In genomic region chr10:72099054-72099921, GRCh38 we compare ENCODE assay signal across 21 cellular contexts. TPM values are rescaled to one million over a fixed set of nuclear protein-coding genes. Genes with fewer than 3 reads are reported as not detected.
DNase-seq lines count a peak whose midpoint lies in the region; ATAC-seq, FAIRE-seq and TF ChIP-seq lines count a peak whose summit lies in the region.
"Had no signal": no experiment of that assay in that cellular context is flagged by ENCODE, and none has a peak within 500 bp of the region (broad histone marks: within the 10 kb centered on the region; RNA-seq: fewer than 3 reads in every experiment).

No MANE protein-coding gene starts in this region.

- CTCF ChIA-PET in A549 (lab: Yijun Ruan, JAX), result interaction anchor here (0.7 to 1.9 kb wide), 5 partner anchors 14 to 123 kb away, joined by 3 to 12 read pairs (median 5); no protein-coding TSS in a partner anchor
- CTCF ChIA-PET in K562 (lab: Yijun Ruan, JAX; ENCODE audit: low intra/inter-chr PET ratio), result interaction anchor here (0.6 kb wide), 1 partner anchor 57 kb away, joined by 3 read pairs; no protein-coding TSS in a partner anchor

- no peak overlapping the region for H3K23ac ChIP-seq in mesenchymal stem cell (ENCODE audit: low read length in 2 of 2)

- H2AFZ ChIP-seq in K562 (ENCODE audit: low read depth, low read length) (no peak overlapping the region), mesenchymal stem cell (ENCODE audit: low read depth, low read length) (no peak overlapping the region)

- no peak overlapping the region for H4K91ac ChIP-seq in mesenchymal stem cell (ENCODE audit: low read length)

- intact Hi-C loops in K562 (cut with micrococcal nuclease), result no loop called here
- intact Hi-C loops in esophagus squamous epithelium (cut with DNase I), result no loop called here

- TF ChIP-seq RAD21 in A549 (conservative IDR thresholded peaks at IDR 0.05 in 1 of 2, IDR thresholded peaks at IDR 0.05 in 1 of 2) (no peak), K562 (CRISPR knock-in tag; conservative IDR thresholded peaks at IDR 0.05 in 1 of 2, IDR thresholded peaks at IDR 0.05 in 1 of 2) (no peak)

- no peak for TF ChIP-seq CTCF in A549 (IDR thresholded peaks at IDR 0.05)
- TF ChIP-seq CTCF in K562 (IDR thresholded peaks at IDR 0.05 in 2 of 3, conservative IDR thresholded peaks at IDR 0.05 in 1 of 3; ENCODE audit: insufficient read depth in 2 of 3, low read depth in 1 of 3, low read length in 3 of 3), result no peak
- no peak for TF ChIP-seq CTCF in esophagus squamous epithelium (IDR thresholded peaks at IDR 0.05)

- no peak for TF ChIP-seq POLR2A in A549 (IDR thresholded peaks at IDR 0.05; ENCODE audit: low read length)
- TF ChIP-seq POLR2A in K562 (conservative IDR thresholded peaks at IDR 0.05), result no peak
- no peak for TF ChIP-seq POLR2A in esophagus squamous epithelium (IDR thresholded peaks at IDR 0.05)

- no peaks in the 10 kb centered on the region for H3K9me1 ChIP-seq in K562 (ENCODE audit: control insufficient read depth, insufficient read depth, low read length)

- H3K14ac ChIP-seq in mesenchymal stem cell (ENCODE audit: low read length in 2 of 2), result no peak overlapping the region

- DNase-seq in A549 (ENCODE audit: low read depth in 1 of 2, low spot score in 1 of 2) (no peak), LoVo (ENCODE audit: low spot score) (peak; percentile 24), K562 (ENCODE audit: extremely low read depth in 1 of 4, low spot score in 3 of 4) (peak in 2 of 4 experiments; percentile 13 to 31), mesenchymal stem cell (peak; percentile 53), esophagus squamous epithelium (lab: John Stamatoyannopoulos, UW) (no peak)
- DNase-seq in stimulated activated CD4-positive, alpha-beta T cell treated with anti-CD3 and anti-CD28 coated beads, Interleukin-2, amount 100 ng/mL, for 24 hours, result no peak
- DNase-seq: activated CD4-positive, CD25-positive, alpha-beta regulatory T cell; activated CD8-positive, alpha-beta memory T cell treated with anti-CD3 and anti-CD28 coated beads for 24 hours; CD8-positive, alpha-beta memory T cell; central memory CD4-positive, alpha-beta T cell; DND-41; GOT3; head of caudate nucleus; immature natural killer cell; NCI-H2081; SIG-M5; stimulated activated naive CD4-positive, alpha-beta T cell treated with Interleukin-2 at 50 U/mL for 16 hours; T-helper 2 cell had no signal

- no peak overlapping the region for H3K4ac ChIP-seq in mesenchymal stem cell (ENCODE audit: low read depth in 1 of 2, low read length in 2 of 2)

- peak overlapping the region; percentile 8 to 54 for H3K18ac ChIP-seq in mesenchymal stem cell (ENCODE audit: low read depth in 1 of 2, low read length in 2 of 2)

- H4K8ac ChIP-seq in mesenchymal stem cell (ENCODE audit: low read length), result no peak overlapping the region

- POLR2A ChIA-PET in A549 (lab: Yijun Ruan, JAX), result interaction anchor here (0.9 kb wide), 1 partner anchor 33 kb away, joined by 6 read pairs; no protein-coding TSS in a partner anchor
- POLR2A ChIA-PET in K562 (lab: Yijun Ruan, JAX), result interaction anchor here (0.7 to 1.8 kb wide), 13 partner anchors 9 to 1105 kb away, joined by 3 to 10 read pairs (median 4); partner anchors contain the start of gene ASCC1

- no peaks in the 10 kb centered on the region for H4K20me1 ChIP-seq in K562 (replicated peaks; ENCODE audit: control insufficient read depth, insufficient read depth, low read length)

- H3K9me3 ChIP-seq in A549 (no peaks in the 10 kb centered on the region), K562 (replicated peaks; ENCODE audit: control insufficient read depth, insufficient read depth, low read depth, low read length) (no peaks in the 10 kb centered on the region), mesenchymal stem cell (ENCODE audit: control insufficient read depth, low read length) (no peaks in the 10 kb centered on the region), esophagus squamous epithelium (no peaks in the 10 kb centered on the region)

- no peaks in the 10 kb centered on the region for H3K79me1 ChIP-seq in mesenchymal stem cell (replicated peaks; ENCODE audit: low read length, poor library complexity, severe bottlenecking)

- no peak overlapping the region for H2AK5ac ChIP-seq in mesenchymal stem cell (ENCODE audit: low read length, severe bottlenecking)

- no peak overlapping the region for H2BK15ac ChIP-seq in mesenchymal stem cell (ENCODE audit: low read depth, poor library complexity, severe bottlenecking)

- H3K27ac ChIP-seq in A549 (peak overlapping the region; percentile 69 to 71; a peak in 5 of 6 replicates), K562 (ENCODE audit: extremely low read depth, low read depth, low read length) (peak overlapping the region; percentile 63; the same call in 2 of the 3 replicates), mesenchymal stem cell (ENCODE audit: low read length, poor library complexity, severe bottlenecking) (no peak overlapping the region), esophagus squamous epithelium (no peak overlapping the region)
- H3K27ac ChIP-seq: HL-60 had no signal

- H3K4me2 ChIP-seq in A549 (peak overlapping the region; percentile 63), K562 (ENCODE audit: insufficient read depth, low read length) (peak overlapping the region; percentile 7; the same call in 1 of the 2 replicates), mesenchymal stem cell (ENCODE audit: low read length, poor library complexity, severe bottlenecking) (no peak overlapping the region)

- H2BK5ac ChIP-seq in mesenchymal stem cell (ENCODE audit: low read depth, low read length, poor library complexity, severe bottlenecking), result no peak overlapping the region

- WGBS in A549 (ENCODE audit: missing lambda C conversion rate), result 94% methylated on average over 15 of the region's 15 CpGs
- 83% methylated on average over 15 of the region's 15 CpGs for WGBS in K562 (ENCODE audit: insufficient coverage, low coverage, missing lambda C conversion rate)
- WGBS in mesenchymal stem cell, result 89% methylated on average over 15 of the region's 15 CpGs
- WGBS in esophagus squamous epithelium, 2 donors, result 90 to 92% methylated on average over 13 to 15 of the region's 15 CpGs

- H3K9ac ChIP-seq in K562 (ENCODE audit: insufficient read depth in 1 of 2, low read depth in 2 of 2, low read length in 2 of 2), result no peak overlapping the region; a peak in 2 of 4 replicates
- H3K9ac ChIP-seq in mesenchymal stem cell (ENCODE audit: low read length), result no peak overlapping the region

- FAIRE-seq in A549 (lab: Jason Lieb, UNC), result no peak
- no peak for FAIRE-seq in K562 (lab: Jason Lieb, UNC)

- ATAC-seq in A549 (no peak), K562 (peak; percentile 53), GM21381 (IDR thresholded peaks at IDR 0.05; ENCODE audit: unreplicated experiment) (no peak), GM21717 (IDR thresholded peaks at IDR 0.05; ENCODE audit: unreplicated experiment) (no peak)

- H3K4me1 ChIP-seq in A549 (peaks cover 47% of the 10 kb centered on the region), K562 (replicated peaks in 1 of 2; ENCODE audit: control insufficient read depth in 2 of 2, insufficient read depth in 2 of 2, low read length in 2 of 2) (peaks cover 15 to 37% of the 10 kb centered on the region in 2 experiments), mesenchymal stem cell (ENCODE audit: control insufficient read depth, insufficient read depth, low read depth, low read length) (peaks cover 1% of the 10 kb centered on the region), esophagus squamous epithelium (no peaks in the 10 kb centered on the region)

- peaks cover 27% of the 10 kb centered on the region; the same call in 2 of the 3 replicates for H3K36me3 ChIP-seq in K562 (ENCODE audit: control insufficient read depth, insufficient read depth, low read length)
- peaks cover 6 to 29% of the 10 kb centered on the region in 2 experiments for H3K36me3 ChIP-seq in mesenchymal stem cell (ENCODE audit: control insufficient read depth in 1 of 2, insufficient read depth in 2 of 2, low read depth in 1 of 2, low read length in 2 of 2)
- peaks cover 0 to 77% (median 3%) of the 10 kb centered on the region in 3 donors for H3K36me3 ChIP-seq in esophagus squamous epithelium

- no peaks in the 10 kb centered on the region for H3K79me2 ChIP-seq in K562 (ENCODE audit: control insufficient read depth, insufficient read depth, low read length)

- BruUV-seq in K562 (replicated peaks; lab: Mats Ljungman, UMichigan), result no TSS peak

- no peak overlapping the region for H2BK120ac ChIP-seq in mesenchymal stem cell (ENCODE audit: low read depth, low read length)

- H3K27me3 ChIP-seq in K562 (ENCODE audit: control insufficient read depth in 2 of 2, insufficient read depth in 2 of 2, low read length in 2 of 2) (no peaks in the 10 kb centered on the region), mesenchymal stem cell (ENCODE audit: control insufficient read depth in 1 of 2, insufficient read depth in 1 of 2, low read length in 2 of 2) (no peaks in the 10 kb centered on the region), esophagus squamous epithelium (no peaks in the 10 kb centered on the region)

- no peak overlapping the region for H3K4me3 ChIP-seq in A549
- no peak overlapping the region for H3K4me3 ChIP-seq in K562
- no peak overlapping the region for H3K4me3 ChIP-seq in mesenchymal stem cell (ENCODE audit: insufficient read depth in 1 of 2, low read depth in 1 of 2, low read length in 2 of 2)
- no peak overlapping the region for H3K4me3 ChIP-seq in esophagus squamous epithelium

- no peak overlapping the region for H2BK12ac ChIP-seq in mesenchymal stem cell (ENCODE audit: low read length in 2 of 2)

- TF ChIP-seq EP300 in A549 (IDR thresholded peaks at IDR 0.05) (no peak), K562 (IDR thresholded peaks at IDR 0.05; ENCODE audit: low read length) (no peak)

- in situ Hi-C loops in K562 (cut with MboI), result no loop called here

RNA-seq across cellular contexts. Expression of gene SPOCK2, which starts 10.9 kb away (rescaled TPM):
- polyA plus RNA-seq in A549 (2011; rRNA removed) (0.52 and 0.61 TPM in 2 replicates), A549 (2017; fragmentation: RNase III; extraction: RNeasy Plus Mini Kit Qiagen cat#74134 plus additional on column Dnase treatment) (0.55 to 0.73 TPM (median 0.67 TPM) in 3 replicates), K562 (2011; rRNA removed) (0.04 and 0.09 TPM in 2 replicates), K562 (2014; fragmentation: Illumina TruSeq; extraction: Trizol) (0.08 and 0.09 TPM in 2 replicates), K562 (2014; fragmentation: Nextera tagmentation; extraction: Ambion mirVana) (not detected), K562 (2014; rRNA removed) (0.12 and 0.52 TPM in 2 replicates)
- 0.48 and 0.61 TPM in 2 replicates for polyA plus RNA-seq in A549 (2012; cell fraction: cytosol; rRNA removed)
- 4.0 and 4.8 TPM in 2 replicates for polyA plus RNA-seq in A549 (2012; cell fraction: nucleus; rRNA removed)
- 0.99 and 1.4 TPM in 2 replicates for polyA minus RNA-seq in A549 (2011; rRNA and poly(A)+ RNA removed)
- total RNA-seq in K562 (2011; cell fraction: chromatin; rRNA removed; ENCODE audit: low replicate concordance), result 0.46 and 1.2 TPM in 2 replicates
- total RNA-seq in K562 (2011; cell fraction: nucleolus; rRNA removed), result 0.67 and 0.79 TPM in 2 replicates
- 0.59 and 1.1 TPM in 2 replicates for total RNA-seq in K562 (2011; cell fraction: nucleoplasm; rRNA removed)
- total RNA-seq in K562 (2014; rRNA removed) (0.04 and 0.82 TPM in 2 replicates), K562 (2014; rRNA removed; fragmentation: Illumina TruSeq; extraction: Trizol) (0.11 and 0.38 TPM in 2 replicates), K562 (2015; rRNA removed; fragmentation: Illumina TruSeq; extraction: Trizol) (0.11 and 0.19 TPM in 2 replicates), K562 (2021) (0.63 and 0.86 TPM in 2 replicates), esophagus squamous epithelium (1 to 10 TPM; 2.6 to 8.1 (median 5.0) TPM)
- 0.04 and 0.31 TPM in 2 replicates for polyA plus RNA-seq in K562 (2011; cell fraction: cytosol; rRNA removed)
- 0.30 and 0.63 TPM in 2 replicates for polyA plus RNA-seq in K562 (2011; cell fraction: nucleus; rRNA removed)
- 0.17 and 0.46 TPM in 2 replicates for polyA plus RNA-seq in K562 (2012)
- 0.04 and 0.18 TPM in 2 replicates for polyA minus RNA-seq in K562 (2011; rRNA and poly(A)+ RNA removed)
- not detected in 2 replicates for polyA minus RNA-seq in K562 (2011; cell fraction: cytosol; rRNA and poly(A)+ RNA removed)
- polyA minus RNA-seq in K562 (2011; cell fraction: nucleus; rRNA and poly(A)+ RNA removed), result 0.27 and 0.44 TPM in 2 replicates
- polyA plus RNA-seq in mesenchymal stem cell (2013, experiment 1 of 2), result 0.22 TPM
- polyA plus RNA-seq in mesenchymal stem cell (2013, experiment 2 of 2), result 0.30 TPM

Comparison
In these comparisons a context has a peak if more than half of its experiments do, and no peak if none do; other contexts are left out.
1. DNase-seq: peak in LoVo (single experiment) and mesenchymal stem cell (single experiment); none in A549 (0 of 2), esophagus squamous epithelium (single experiment) and stimulated activated CD4-positive, alpha-beta T cell treated with anti-CD3 and anti-CD28 coated beads, Interleukin-2, amount 100 ng/mL, for 24 hours (0 of 2).
2. H3K27ac ChIP-seq: peak in A549 (2 of 2) and K562 (single experiment); none in mesenchymal stem cell (single experiment) and esophagus squamous epithelium (0 of 4).
3. Of the 35 proteins assayed by ChIP-seq in both K562 and A549: peak only in K562: CEBPB; only in A549: none; in both: none; in neither: 33; mixed calls (peak in some experiments, not most) for 1.